In the genomic region with DNA sequence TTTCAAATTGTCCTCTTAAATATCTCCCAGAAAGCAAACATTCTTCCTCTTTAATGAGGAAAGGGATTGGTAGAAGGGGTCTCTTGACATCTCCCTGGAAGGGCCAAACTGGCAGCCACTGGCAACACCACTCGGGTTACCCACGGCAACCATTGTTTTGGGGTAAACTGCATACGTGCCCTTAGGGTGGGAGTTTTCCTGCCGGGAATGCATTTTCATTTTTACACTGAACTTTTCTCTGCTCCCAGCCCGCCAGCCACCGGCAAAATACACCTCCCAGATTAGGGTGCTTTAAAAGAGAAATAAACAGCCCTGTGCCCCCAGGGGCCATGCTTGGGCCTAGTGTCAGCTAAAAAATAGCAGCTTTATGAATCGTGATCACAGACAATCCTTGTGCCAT, we compare ENCODE assay signal across 16 cellular contexts. TPM values are rescaled to one million over a fixed set of nuclear protein-coding genes. Genes with fewer than 3 reads are reported as not detected.
DNase-seq lines count a peak whose midpoint lies in the region; ATAC-seq and TF ChIP-seq lines count a peak whose summit lies in the region.
"Had no signal": no experiment of that assay in that cellular context is flagged by ENCODE, and none has a peak within 500 bp of the region (broad histone marks: within the 10 kb centered on the region; RNA-seq: fewer than 3 reads in every experiment).

No MANE protein-coding gene starts in this region.

- WGBS in mesodermal cell (ENCODE audit: insufficient coverage in 2 of 2), 2 experiments: 73 to 84% methylated on average over 5 of the region's 7 CpGs

- DNase-seq in COR-L47 (lab: John Stamatoyannopoulos, UW): peak; percentile 57
- DNase-seq in NCI-H1105 (lab: John Stamatoyannopoulos, UW): peak; percentile 35
- DNase-seq in osteocyte (ENCODE audit: extremely low spot score, unreplicated experiment): no peak
- DNase-seq in activated CD4-positive, alpha-beta memory T cell treated with anti-CD3 and anti-CD28 coated beads, Interleukin-2, amount 10 ng/mL, durations not matched to agents 7 days and 5 days: no peak
- no peak for DNase-seq in AG08395 (ENCODE audit: low spot score)
- DNase-seq: DMS 273 treated with DMSO at 0.1 percent for 48 hours; effector memory CD4-positive, alpha-beta T cell; NCI-H1694; NCI-H82 had no signal

- H3K4me3 ChIP-seq in mesodermal cell (ENCODE audit: extremely low read depth, insufficient read depth, low read length, poor library complexity, severe bottlenecking): no peak overlapping the region
- H3K4me3 ChIP-seq: breast epithelium had no signal

- H3K27ac ChIP-seq in mesodermal cell (ENCODE audit: low read depth, low read length, severe bottlenecking): peak overlapping the region; percentile 88
- H3K27ac ChIP-seq: KMS-11 had no signal

- ATAC-seq in HG02884 (IDR thresholded peaks at IDR 0.05; ENCODE audit: unreplicated experiment): no peak
- ATAC-seq: naive thymus-derived CD8-positive, alpha-beta T cell had no signal

- H3K4me1 Mint-ChIP-seq in brain (peaks cover 58% of the 10 kb centered on the region), osteocyte (ENCODE audit: unreplicated experiment) (peaks cover 16% of the 10 kb centered on the region)
- H3K4me1 Mint-ChIP-seq in activated CD4-positive, alpha-beta memory T cell treated with anti-CD3 and anti-CD28 coated beads, Interleukin-2, amount 10 ng/mL, durations not matched to agents 7 days and 5 days: peaks cover 13% of the 10 kb centered on the region
- H3K4me1 Mint-ChIP-seq: activated naive CD4-positive, alpha-beta T cell treated with anti-CD3 and anti-CD28 coated beads, Interleukin-2, amount 10 ng/mL, durations not matched to agents 7 days and 5 days had no signal

- H3K27ac Mint-ChIP-seq in brain (peak overlapping the region; percentile 43 to 95 (median 65)), osteocyte (ENCODE audit: unreplicated experiment) (no peak overlapping the region)
- no peak overlapping the region for H3K27ac Mint-ChIP-seq in activated CD4-positive, alpha-beta memory T cell treated with anti-CD3 and anti-CD28 coated beads, Interleukin-2, amount 10 ng/mL, durations not matched to agents 7 days and 5 days
- H3K27ac Mint-ChIP-seq: activated naive CD4-positive, alpha-beta T cell treated with anti-CD3 and anti-CD28 coated beads, Interleukin-2, amount 10 ng/mL, durations not matched to agents 7 days and 5 days had no signal

- H3K4me3 Mint-ChIP-seq in brain (peak overlapping the region in 3 of 5 experiments; percentile 4 to 59 (median 14)), osteocyte (ENCODE audit: unreplicated experiment) (no peak overlapping the region)
- H3K4me3 Mint-ChIP-seq in activated CD4-positive, alpha-beta memory T cell treated with anti-CD3 and anti-CD28 coated beads, Interleukin-2, amount 10 ng/mL, durations not matched to agents 7 days and 5 days: no peak overlapping the region
- H3K4me3 Mint-ChIP-seq: activated naive CD4-positive, alpha-beta T cell treated with anti-CD3 and anti-CD28 coated beads, Interleukin-2, amount 10 ng/mL, durations not matched to agents 7 days and 5 days; naive thymus-derived CD8-positive, alpha-beta T cell had no signal

- H3K36me3 ChIP-seq in mesodermal cell (ENCODE audit: control insufficient read depth, insufficient read depth, low read length): no peaks in the 10 kb centered on the region
- H3K36me3 ChIP-seq: breast epithelium had no signal

- CTCF ChIA-PET in activated CD4-positive, alpha-beta memory T cell treated with anti-CD3 and anti-CD28 coated beads, Interleukin-2, amount 10 ng/mL, durations not matched to agents 7 days and 5 days (lab: Charles Lee): no interaction called here

- peaks cover 0 to 3% (median 0%) of the 10 kb centered on the region in 5 experiments for H3K9me3 Mint-ChIP-seq in brain
- peaks cover 4% of the 10 kb centered on the region for H3K9me3 Mint-ChIP-seq in osteocyte (ENCODE audit: unreplicated experiment)
- no peaks in the 10 kb centered on the region for H3K9me3 Mint-ChIP-seq in activated CD4-positive, alpha-beta memory T cell treated with anti-CD3 and anti-CD28 coated beads, Interleukin-2, amount 10 ng/mL, durations not matched to agents 7 days and 5 days
- H3K9me3 Mint-ChIP-seq: activated naive CD4-positive, alpha-beta T cell treated with anti-CD3 and anti-CD28 coated beads, Interleukin-2, amount 10 ng/mL, durations not matched to agents 7 days and 5 days; naive thymus-derived CD8-positive, alpha-beta T cell had no signal

- no peaks in the 10 kb centered on the region for H3K4me1 ChIP-seq in mesodermal cell (ENCODE audit: control insufficient read depth, insufficient read depth, low read length, poor library complexity, severe bottlenecking)
- H3K4me1 ChIP-seq: breast epithelium had no signal

- H3K36me3 Mint-ChIP-seq in brain: no peaks in the 10 kb centered on the region
- H3K36me3 Mint-ChIP-seq in osteocyte (ENCODE audit: unreplicated experiment): no peaks in the 10 kb centered on the region
- no peaks in the 10 kb centered on the region for H3K36me3 Mint-ChIP-seq in activated CD4-positive, alpha-beta memory T cell treated with anti-CD3 and anti-CD28 coated beads, Interleukin-2, amount 10 ng/mL, durations not matched to agents 7 days and 5 days (ENCODE audit: low read depth)
- H3K36me3 Mint-ChIP-seq: activated naive CD4-positive, alpha-beta T cell treated with anti-CD3 and anti-CD28 coated beads, Interleukin-2, amount 10 ng/mL, durations not matched to agents 7 days and 5 days had no signal

- H3K27me3 Mint-ChIP-seq in brain (peaks cover 4% of the 10 kb centered on the region), osteocyte (ENCODE audit: unreplicated experiment) (no peaks in the 10 kb centered on the region)
- H3K27me3 Mint-ChIP-seq in activated CD4-positive, alpha-beta memory T cell treated with anti-CD3 and anti-CD28 coated beads, Interleukin-2, amount 10 ng/mL, durations not matched to agents 7 days and 5 days: peaks cover 24% of the 10 kb centered on the region

- TF ChIP-seq CTCF in brain (conservative IDR thresholded peaks at IDR 0.05): no peak
- no peak for TF ChIP-seq CTCF in osteocyte (IDR thresholded peaks at IDR 0.05)

- no peaks in the 10 kb centered on the region for H3K9me3 ChIP-seq in mesodermal cell (ENCODE audit: control insufficient read depth, low read length)
- H3K9me3 ChIP-seq: breast epithelium had no signal

- POLR2A ChIA-PET in activated CD4-positive, alpha-beta memory T cell treated with anti-CD3 and anti-CD28 coated beads, Interleukin-2, amount 10 ng/mL, durations not matched to agents 7 days and 5 days (lab: Charles Lee): no interaction called here

RNA-seq across cellular contexts. Expression of a gene that starts 38.4 kb away (rescaled TPM):
- polyA plus RNA-seq in brain (ENCODE audit: insufficient read depth, low read depth, low replicate concordance): 0.24 TPM
- polyA plus RNA-seq in mesodermal cell (2013, experiment 1 of 2): 0.41 TPM
- polyA plus RNA-seq in mesodermal cell (2013, experiment 2 of 2): 0.35 TPM
- total RNA-seq in osteocyte: 2.4 and 2.9 TPM in 2 replicates
- total RNA-seq in activated CD4-positive, alpha-beta memory T cell treated with anti-CD3 and anti-CD28 coated beads, Interleukin-2, amount 10 ng/mL, durations not matched to agents 7 days and 5 days: 1 to 10 TPM; 2.5 to 2.9 TPM

Comparison
In these comparisons a context has a peak if more than half of its experiments do, and no peak if none do; other contexts are left out.
1. DNase-seq: peak in COR-L47 (single experiment) and NCI-H1105 (single experiment); none in osteocyte (single experiment), activated CD4-positive, alpha-beta memory T cell treated with anti-CD3 and anti-CD28 coated beads, Interleukin-2, amount 10 ng/mL, durations not matched to agents 7 days and 5 days (single experiment) and AG08395 (single experiment).
2. H3K27ac Mint-ChIP-seq: peak in brain (5 of 5); none in osteocyte (single experiment) and activated CD4-positive, alpha-beta memory T cell treated with anti-CD3 and anti-CD28 coated beads, Interleukin-2, amount 10 ng/mL, durations not matched to agents 7 days and 5 days (single experiment).
3. H3K4me3 Mint-ChIP-seq: peak in brain (3 of 5); none in osteocyte (single experiment) and activated CD4-positive, alpha-beta memory T cell treated with anti-CD3 and anti-CD28 coated beads, Interleukin-2, amount 10 ng/mL, durations not matched to agents 7 days and 5 days (single experiment).